ENCODE assay signal across 8 cellular contexts in genomic region chr7:28020302-28020940, GRCh38.
A peak's percentile ranks its signal among the peaks of the same experiment; 100 is the strongest.
DNase-seq lines count a peak whose midpoint lies in the region; ATAC-seq and TF ChIP-seq lines count a peak whose summit lies in the region.

No MANE protein-coding gene starts in this region.

- peak; percentile 90 for ATAC-seq in HG02798 (IDR thresholded peaks at IDR 0.05; ENCODE audit: poor library complexity, unreplicated experiment)
- ATAC-seq in left lung: peak; percentile 98

- H3K27ac Mint-ChIP-seq in activated naive CD4-positive, alpha-beta T cell treated with anti-CD3 and anti-CD28 coated beads for 36 hours: no peak overlapping the region
- no peak overlapping the region for H3K27ac Mint-ChIP-seq in T-helper 2 cell treated with Interferon-gamma antibody and Interleukin-4, amounts not matched to agents 5 μg/mL and 100 μg/mL, for 36 hours

- no peak overlapping the region for H3K27ac ChIP-seq in colonic mucosa
- no peak overlapping the region for H3K27ac ChIP-seq in left lung

- peak; percentile 60 for DNase-seq in activated naive CD4-positive, alpha-beta T cell treated with anti-CD3 and anti-CD28 coated beads for 36 hours
- DNase-seq in activated naive CD4-positive, alpha-beta T cell (lab: John Stamatoyannopoulos, UW): no peak
- DNase-seq in NCI-H187 treated with DMSO at 0.1 percent for 48 hours (lab: John Stamatoyannopoulos, UW): peak; percentile 22
- DNase-seq in T-helper 2 cell treated with Interferon-gamma antibody and Interleukin-4, amounts not matched to agents 5 μg/mL and 100 μg/mL, for 36 hours (ENCODE audit: low spot score): peak; percentile 11
- peak; percentile 67 for DNase-seq in colonic mucosa
- DNase-seq in left lung: peak in 1 of 2 donors; percentile 43
- DNase-seq in stimulated activated CD8-positive, alpha-beta memory T cell treated with anti-CD3 and anti-CD28 coated beads, Interleukin-15, amount 100 ng/mL, for 1 hour (ENCODE audit: low read depth): peak; percentile 1

- H3K4me1 ChIP-seq in colonic mucosa: no peaks in the 10 kb centered on the region
- peaks cover 5 to 16% of the 10 kb centered on the region in 2 donors for H3K4me1 ChIP-seq in left lung

- no peak overlapping the region for H3K4me3 Mint-ChIP-seq in activated naive CD4-positive, alpha-beta T cell treated with anti-CD3 and anti-CD28 coated beads for 36 hours
- no peak overlapping the region for H3K4me3 Mint-ChIP-seq in T-helper 2 cell treated with Interferon-gamma antibody and Interleukin-4, amounts not matched to agents 5 μg/mL and 100 μg/mL, for 36 hours

- H3K9me3 Mint-ChIP-seq in activated naive CD4-positive, alpha-beta T cell treated with anti-CD3 and anti-CD28 coated beads for 36 hours: no peaks in the 10 kb centered on the region
- H3K9me3 Mint-ChIP-seq in T-helper 2 cell treated with Interferon-gamma antibody and Interleukin-4, amounts not matched to agents 5 μg/mL and 100 μg/mL, for 36 hours: no peaks in the 10 kb centered on the region

- no peak overlapping the region for H3K9ac ChIP-seq in colonic mucosa (ENCODE audit: low read depth in 2 of 2, low read length in 2 of 2)

- no peak overlapping the region for H3K4me3 ChIP-seq in colonic mucosa
- no peak overlapping the region for H3K4me3 ChIP-seq in left lung

- H3K36me3 Mint-ChIP-seq in activated naive CD4-positive, alpha-beta T cell treated with anti-CD3 and anti-CD28 coated beads for 36 hours (ENCODE audit: low read depth): no peaks in the 10 kb centered on the region
- H3K36me3 Mint-ChIP-seq in T-helper 2 cell treated with Interferon-gamma antibody and Interleukin-4, amounts not matched to agents 5 μg/mL and 100 μg/mL, for 36 hours (ENCODE audit: low read depth): no peaks in the 10 kb centered on the region

- intact Hi-C loops in activated naive CD4-positive, alpha-beta T cell treated with anti-CD3 and anti-CD28 coated beads for 36 hours (cut with micrococcal nuclease): loop anchor here (1.0 to 5.0 kb wide), 5 partner anchors 100 to 824 kb away; partner anchors contain the start of gene TAX1BP1
- intact Hi-C loops in colonic mucosa (cut with DNase I) (loop anchor here (5.0 kb wide), 1 partner anchor 333 kb away; no protein-coding TSS in a partner anchor), left lung (cut with DNase I) (no loop called here)

- no peaks in the 10 kb centered on the region for H3K27me3 Mint-ChIP-seq in activated naive CD4-positive, alpha-beta T cell treated with anti-CD3 and anti-CD28 coated beads for 36 hours (ENCODE audit: low read depth)
- H3K27me3 Mint-ChIP-seq in T-helper 2 cell treated with Interferon-gamma antibody and Interleukin-4, amounts not matched to agents 5 μg/mL and 100 μg/mL, for 36 hours (ENCODE audit: low read depth): peaks cover 17% of the 10 kb centered on the region

- H3K4me1 Mint-ChIP-seq in activated naive CD4-positive, alpha-beta T cell treated with anti-CD3 and anti-CD28 coated beads for 36 hours (ENCODE audit: low read depth): no peaks in the 10 kb centered on the region
- peaks cover 3% of the 10 kb centered on the region for H3K4me1 Mint-ChIP-seq in T-helper 2 cell treated with Interferon-gamma antibody and Interleukin-4, amounts not matched to agents 5 μg/mL and 100 μg/mL, for 36 hours (ENCODE audit: low read depth)

- H3K36me3 ChIP-seq in colonic mucosa: no peaks in the 10 kb centered on the region
- no peaks in the 10 kb centered on the region for H3K36me3 ChIP-seq in left lung

- CTCF ChIA-PET in activated naive CD4-positive, alpha-beta T cell treated with anti-CD3 and anti-CD28 coated beads for 36 hours (lab: Charles Lee): interaction anchor here (0.6 to 2.6 kb wide), 25 partner anchors 10 to 825 kb away, joined by 3 to 14 read pairs (median 3); no protein-coding TSS in a partner anchor

- TF ChIP-seq CTCF in colonic mucosa (IDR thresholded peaks at IDR 0.05) (peak; percentile 82), left lung (IDR thresholded peaks at IDR 0.05) (peak; percentile 81)

- H3K27me3 ChIP-seq in colonic mucosa (no peaks in the 10 kb centered on the region), left lung (no peaks in the 10 kb centered on the region)

- H3K9me3 ChIP-seq in colonic mucosa: no peaks in the 10 kb centered on the region
- no peaks in the 10 kb centered on the region for H3K9me3 ChIP-seq in left lung

Comparison
In these comparisons a context has a peak if more than half of its experiments do, and no peak if none do; other contexts are left out.
1. DNase-seq: peak in activated naive CD4-positive, alpha-beta T cell treated with anti-CD3 and anti-CD28 coated beads for 36 hours (single experiment), NCI-H187 treated with DMSO at 0.1 percent for 48 hours (single experiment), T-helper 2 cell treated with Interferon-gamma antibody and Interleukin-4, amounts not matched to agents 5 μg/mL and 100 μg/mL, for 36 hours (single experiment), colonic mucosa (single experiment) and stimulated activated CD8-positive, alpha-beta memory T cell treated with anti-CD3 and anti-CD28 coated beads, Interleukin-15, amount 100 ng/mL, for 1 hour (single experiment); none in activated naive CD4-positive, alpha-beta T cell (0 of 4).
2. intact Hi-C loops: an anchor here in activated naive CD4-positive, alpha-beta T cell treated with anti-CD3 and anti-CD28 coated beads for 36 hours (1.0 to 5.0 kb wide) and colonic mucosa (5.0 kb wide); none called in left lung.